Comparison of ENCODE assay signal across 16 cellular contexts in genomic region chr22:21626073-21626734, GRCh38. TPM values are rescaled to one million over a fixed set of nuclear protein-coding genes. Genes with fewer than 3 reads are reported as not detected.
DNase-seq lines count a peak whose midpoint lies in the region; ATAC-seq and TF ChIP-seq lines count a peak whose summit lies in the region.
"Had no signal": no experiment of that assay in that cellular context is flagged by ENCODE, and none has a peak within 500 bp of the region (broad histone marks: within the 10 kb centered on the region; RNA-seq: fewer than 3 reads in every experiment).

No MANE protein-coding gene starts in this region.

- peak overlapping the region in 2 of 11 experiments; percentile 5 to 9; a peak in 1 of 22 replicates for H3K27ac ChIP-seq in BLaER1 treated with 17β-estradiol and CSF1 and Interleukin-3, amounts not matched to agents 10 nM and 100 nM
- H3K27ac ChIP-seq: thyroid gland had no signal

- DNase-seq in G401 (ENCODE audit: low spot score) (peak; percentile 16), WTC11 (ENCODE audit: low spot score) (no peak), mesothelial cell of epicardium (ENCODE audit: low spot score in 2 of 2, unreplicated experiment in 2 of 2) (no peak), cerebellar cortex (ENCODE audit: low spot score) (no peak), HPDE6-E6E7 (ENCODE audit: extremely low spot score) (no peak)
- DNase-seq: activated CD4-positive, CD25-positive, alpha-beta regulatory T cell; activated T-cell treated with anti-CD3 and anti-CD28 coated beads, Interleukin-2, amount 50 U/mL, for 4 hours; GF-D8; hippocampal formation; NCI-H1105 treated with DMSO at 0.1 percent for 48 hours; thyroid gland had no signal

- peak overlapping the region in 7 of 11 experiments; percentile 2 to 52 (median 42); a peak in 9 of 22 replicates for H3K9ac ChIP-seq in BLaER1 treated with 17β-estradiol and CSF1 and Interleukin-3, amounts not matched to agents 10 nM and 100 nM

- peaks cover 73 to 80% (median 76%) of the 10 kb centered on the region in 11 experiments for H4K20me1 ChIP-seq in BLaER1 treated with 17β-estradiol and CSF1 and Interleukin-3, amounts not matched to agents 10 nM and 100 nM

- no peak for TF ChIP-seq CTCF in WTC11 (IDR thresholded peaks at IDR 0.05)
- no peak for TF ChIP-seq CTCF in mesothelial cell of epicardium (IDR thresholded peaks at IDR 0.05; ENCODE audit: unreplicated experiment)

- in situ Hi-C loops in G401 (cut with HindIII; ENCODE audit: low sequenced_read_pairs), result no loop called here

- no peak overlapping the region for H3K4me3 Mint-ChIP-seq in WTC11
- H3K4me3 Mint-ChIP-seq in mesothelial cell of epicardium, result no peak overlapping the region
- H3K4me3 Mint-ChIP-seq: GM23338 had no signal

- ATAC-seq in WTC11 (no peak), GM18505 (IDR thresholded peaks at IDR 0.05; ENCODE audit: unreplicated experiment) (no peak), GM19467 (IDR thresholded peaks at IDR 0.05; ENCODE audit: unreplicated experiment) (no peak)
- ATAC-seq: activated T-cell treated with anti-CD3 and anti-CD28 coated beads, Interleukin-2, amount 50 U/mL, for 4 hours; GM23338 had no signal

- no peaks in the 10 kb centered on the region for H3K9me3 ChIP-seq in BLaER1 treated with 17β-estradiol and CSF1 and Interleukin-3, amounts not matched to agents 10 nM and 100 nM (replicated peaks in 1 of 11)
- H3K9me3 ChIP-seq: thyroid gland had no signal

- H3K27ac Mint-ChIP-seq in WTC11 (peak overlapping the region; percentile 42; the same call in 1 of the 2 replicates), mesothelial cell of epicardium (peak overlapping the region; percentile 40)
- H3K27ac Mint-ChIP-seq: GM23338 had no signal

- H3K27me3 Mint-ChIP-seq in WTC11 (ENCODE audit: low read depth) (peaks cover 6% of the 10 kb centered on the region), mesothelial cell of epicardium (ENCODE audit: low read depth) (no peaks in the 10 kb centered on the region)

- CTCF ChIA-PET in WTC11 (lab: Charles Lee), result interaction anchor here (5.2 to 13.4 kb wide), 2 partner anchors 16 to 20 kb away, joined by 91 to 273 read pairs; partner anchors contain the start of gene SDF2L1

- peaks cover 35 to 76% (median 60%) of the 10 kb centered on the region in 11 experiments for H3K36me3 ChIP-seq in BLaER1 treated with 17β-estradiol and CSF1 and Interleukin-3, amounts not matched to agents 10 nM and 100 nM

- no peaks in the 10 kb centered on the region for H3K9me3 Mint-ChIP-seq in WTC11
- H3K9me3 Mint-ChIP-seq in mesothelial cell of epicardium, result no peaks in the 10 kb centered on the region
- H3K9me3 Mint-ChIP-seq: activated T-cell treated with anti-CD3 and anti-CD28 coated beads, Interleukin-2, amount 50 U/mL, for 4 hours had no signal

- POLR2A ChIA-PET in WTC11 (lab: Charles Lee), result interaction anchor here (0.6 kb wide), 1 partner anchor 23 kb away, joined by 3 read pairs; no protein-coding TSS in a partner anchor

- H3K36me3 Mint-ChIP-seq in WTC11 (peaks cover 18% of the 10 kb centered on the region), mesothelial cell of epicardium (peaks cover 7% of the 10 kb centered on the region)

- no peaks in the 10 kb centered on the region for H3K27me3 ChIP-seq in BLaER1 treated with 17β-estradiol and CSF1 and Interleukin-3, amounts not matched to agents 10 nM and 100 nM
- H3K27me3 ChIP-seq: thyroid gland had no signal

- peak overlapping the region; percentile 87 to 99 (median 97); a peak in 20 of 22 replicates for H3K4me2 ChIP-seq in BLaER1 treated with 17β-estradiol and CSF1 and Interleukin-3, amounts not matched to agents 10 nM and 100 nM
- H3K4me2 ChIP-seq: GM23338 had no signal

- 0 out of 20 replicates have a peak overlapping the region, but pooled peaks of 1 of the 10 experiments have one; percentile 24 for H3K4me3 ChIP-seq in BLaER1 treated with 17β-estradiol and CSF1 and Interleukin-3, amounts not matched to agents 10 nM and 100 nM
- H3K4me3 ChIP-seq: GM23338, thyroid gland had no signal

- TF ChIP-seq POLR2A in GM18505 (IDR thresholded peaks at IDR 0.05; ENCODE audit: borderline replicate concordance, extremely low read depth, insufficient read depth, insufficient read length), result no peak

- H3K4me1 ChIP-seq in BLaER1 treated with 17β-estradiol and CSF1 and Interleukin-3, amounts not matched to agents 10 nM and 100 nM, result peaks cover 59 to 85% (median 77%) of the 10 kb centered on the region in 10 experiments

- peaks cover 24% of the 10 kb centered on the region for H3K4me1 Mint-ChIP-seq in WTC11
- peaks cover 9% of the 10 kb centered on the region for H3K4me1 Mint-ChIP-seq in mesothelial cell of epicardium

TF ChIP-seq in WTC11, 78 proteins besides CTCF, POLR2A, EP300 and RAD21 (continues in another document):
- no peak for TF ChIP-seq ZNF138 (CRISPR knock-in tag; conservative IDR thresholded peaks at IDR 0.05)
- TF ChIP-seq ZBTB43 (CRISPR knock-in tag; IDR thresholded peaks at IDR 0.05), result no peak
- TF ChIP-seq ETV6 (CRISPR knock-in tag; IDR thresholded peaks at IDR 0.05), result no peak
- no peak for TF ChIP-seq ZNF532 (CRISPR knock-in tag; IDR thresholded peaks at IDR 0.05; ENCODE audit: borderline replicate concordance)
- TF ChIP-seq ATF6 (CRISPR knock-in tag; IDR thresholded peaks at IDR 0.05), result no peak
- no peak for TF ChIP-seq FOXP1 (CRISPR knock-in tag; IDR thresholded peaks at IDR 0.05; ENCODE audit: borderline replicate concordance)
- no peak for TF ChIP-seq ZNF232 (CRISPR knock-in tag; IDR thresholded peaks at IDR 0.05)

RNA-seq across cellular contexts. Expression of gene YDJC, which starts 3.6 kb away (rescaled TPM):
- total RNA-seq in G401 (2014; rRNA removed; shearing (Covaris generic)), result 71.7 and 80.6 TPM in 2 replicates
- total RNA-seq in WTC11 (2021) (39.1 to 42.1 TPM (median 39.8 TPM) in 3 replicates), mesothelial cell of epicardium (25.3 to 26.2 TPM (median 25.8 TPM) in 3 replicates)

RNA-seq across cellular contexts. Expression of gene CCDC116, which starts 6.4 kb away (rescaled TPM):
- not detected in 2 replicates for total RNA-seq in G401 (2014; rRNA removed; shearing (Covaris generic))
- total RNA-seq in WTC11 (2021) (0.14 to 0.57 TPM (median 0.27 TPM) in 3 replicates), mesothelial cell of epicardium (0.78 to 1.3 TPM (median 0.84 TPM) in 3 replicates)
- total RNA-seq: renal cortical epithelial cell had no signal

RNA-seq across cellular contexts. Expression of gene SDF2L1, which starts 15.9 kb away (rescaled TPM):
- total RNA-seq in G401 (2014; rRNA removed; shearing (Covaris generic)), result 39.7 and 49.4 TPM in 2 replicates
- 52.2 to 73.6 TPM (median 57.0 TPM) in 3 replicates for total RNA-seq in WTC11 (2021)
- total RNA-seq in mesothelial cell of epicardium, result 19.6 to 22.1 TPM (median 20.2 TPM) in 3 replicates

RNA-seq across cellular contexts. Expression of gene PPIL2, which starts 39.6 kb away (rescaled TPM):
- total RNA-seq in G401 (2014; rRNA removed; shearing (Covaris generic)), result 20.5 and 24.0 TPM in 2 replicates
- total RNA-seq in WTC11 (2021) (35.6 to 47.5 TPM (median 37.4 TPM) in 3 replicates), mesothelial cell of epicardium (40.5 to 44.8 TPM (median 41.2 TPM) in 3 replicates)

RNA-seq across cellular contexts. Expression of gene UBE2L3, which starts 58.7 kb away (rescaled TPM):
- total RNA-seq in G401 (2014; rRNA removed; shearing (Covaris generic)), result 46.6 and 58.0 TPM in 2 replicates
- 75.7 to 79.1 TPM (median 77.4 TPM) in 3 replicates for total RNA-seq in WTC11 (2021)
- 45.1 to 49.0 TPM (median 48.0 TPM) in 3 replicates for total RNA-seq in mesothelial cell of epicardium
